ENCODE assay signal across 15 cellular contexts in genomic region chr13:24032674-24033073, GRCh38.
A peak's percentile ranks its signal among the peaks of the same experiment; 100 is the strongest.
DNase-seq lines count a peak whose midpoint lies in the region; ATAC-seq and TF ChIP-seq lines count a peak whose summit lies in the region.
"Had no signal": no experiment of that assay in that cellular context is flagged by ENCODE, and none has a peak within 500 bp of the region (broad histone marks: within the 10 kb centered on the region; RNA-seq: fewer than 3 reads in every experiment).

No MANE protein-coding gene starts in this region.

- H3K4me1 ChIP-seq in gastroesophageal sphincter (peaks cover 4 to 44% (median 22%) of the 10 kb centered on the region in 3 donors), muscle layer of duodenum (ENCODE audit: control insufficient read depth in 1 of 2, insufficient read depth in 2 of 2, low read length in 2 of 2) (peaks cover 10 to 18% of the 10 kb centered on the region in 2 donors), upper lobe of right lung (peaks cover 28% of the 10 kb centered on the region)

- TF ChIP-seq CTCF in gastroesophageal sphincter (IDR thresholded peaks at IDR 0.05), result no peak
- no peak for TF ChIP-seq CTCF in upper lobe of right lung (IDR thresholded peaks at IDR 0.05)

- H3K9me3 ChIP-seq in gastroesophageal sphincter (no peaks in the 10 kb centered on the region), muscle layer of duodenum (ENCODE audit: control insufficient read depth in 1 of 2, low read length in 2 of 2) (no peaks in the 10 kb centered on the region), upper lobe of right lung (no peaks in the 10 kb centered on the region)
- H3K9me3 ChIP-seq: thyroid gland had no signal

- H3K36me3 ChIP-seq in gastroesophageal sphincter, result no peaks in the 10 kb centered on the region
- H3K36me3 ChIP-seq in muscle layer of duodenum (ENCODE audit: control insufficient read depth in 1 of 2, insufficient read depth in 2 of 2, low read length in 2 of 2), result no peaks in the 10 kb centered on the region
- H3K36me3 ChIP-seq in upper lobe of right lung, result no peaks in the 10 kb centered on the region
- H3K36me3 ChIP-seq: thyroid gland had no signal

- DNase-seq in upper lobe of right lung (no peak), NCI-H1417 (lab: John Stamatoyannopoulos, UW) (no peak), anterior cingulate cortex (lab: John Stamatoyannopoulos, UW) (no peak), occipital lobe (lab: John Stamatoyannopoulos, UW) (no peak)
- DNase-seq: DND-41; naive B cell; NCI-H1930; stimulated activated CD4-positive, alpha-beta T cell treated with anti-CD3 and anti-CD28 coated beads, Interleukin-2, amount 100 ng/mL, for 24 hours; thyroid gland had no signal

- 25 to 28% methylated on average over 2 of the region's 2 CpGs for WGBS in gastroesophageal sphincter (ENCODE audit: low coverage in 1 of 2), 2 donors

- ATAC-seq in SK-N-SH treated with all-trans-retinoic acid at 6 μM for 48 hours (peak; percentile 36), gastroesophageal sphincter (no peak), upper lobe of right lung (no peak), GM21529 (IDR thresholded peaks at IDR 0.05; ENCODE audit: unreplicated experiment) (no peak)
- ATAC-seq: GM23338, Panc1 had no signal

- H3K27ac ChIP-seq in gastroesophageal sphincter (peak overlapping the region in 3 of 4 donors; percentile 12 to 63 (median 44)), muscle layer of duodenum (ENCODE audit: low read length) (peak overlapping the region; percentile 1), upper lobe of right lung (peak overlapping the region; percentile 74)

- no peak overlapping the region for H3K4me3 ChIP-seq in gastroesophageal sphincter
- no peak overlapping the region for H3K4me3 ChIP-seq in muscle layer of duodenum (ENCODE audit: low read depth in 1 of 2, low read length in 2 of 2)
- no peak overlapping the region for H3K4me3 ChIP-seq in upper lobe of right lung
- H3K4me3 ChIP-seq: GM23338, thyroid gland had no signal

- intact Hi-C loops in upper lobe of right lung (cut with DNase I), result no loop called here

- H3K27me3 ChIP-seq in gastroesophageal sphincter, result no peaks in the 10 kb centered on the region
- H3K27me3 ChIP-seq in muscle layer of duodenum (ENCODE audit: low read depth, low read length), result no peaks in the 10 kb centered on the region
- H3K27me3 ChIP-seq in upper lobe of right lung, result no peaks in the 10 kb centered on the region
- H3K27me3 ChIP-seq: thyroid gland had no signal

- no peak for TF ChIP-seq POLR2A in gastroesophageal sphincter (IDR thresholded peaks at IDR 0.05)

- no peak for TF ChIP-seq EP300 in gastroesophageal sphincter (IDR thresholded peaks at IDR 0.05)

TF ChIP-seq in SK-N-SH treated with all-trans-retinoic acid at 6 μM for 48 hours, 23 proteins besides CTCF, POLR2A, EP300 and RAD21:
- TF ChIP-seq OSR1 (CRISPR knock-in tag; IDR thresholded peaks at IDR 0.05) (no peak), TCF4 (CRISPR knock-in tag; IDR thresholded peaks at IDR 0.05; ENCODE audit: borderline replicate concordance) (no peak), PPARA (CRISPR knock-in tag; IDR thresholded peaks at IDR 0.05; ENCODE audit: borderline replicate concordance) (no peak), GLIS3 (CRISPR knock-in tag; IDR thresholded peaks at IDR 0.05) (no peak), CSRNP3 (CRISPR knock-in tag; IDR thresholded peaks at IDR 0.05) (no peak), TSHZ2 (CRISPR knock-in tag; IDR thresholded peaks at IDR 0.05) (no peak), BACH2 (CRISPR knock-in tag; IDR thresholded peaks at IDR 0.05; ENCODE audit: borderline replicate concordance) (no peak), ESRRG (CRISPR knock-in tag; IDR thresholded peaks at IDR 0.05) (no peak), ZFP3 (CRISPR knock-in tag; IDR thresholded peaks at IDR 0.05) (no peak), ZFP30 (CRISPR knock-in tag; IDR thresholded peaks at IDR 0.05) (no peak), RARB (CRISPR knock-in tag; IDR thresholded peaks at IDR 0.05) (no peak), CSDC2 (CRISPR knock-in tag; IDR thresholded peaks at IDR 0.05) (no peak), ZNF565 (CRISPR knock-in tag; conservative IDR thresholded peaks at IDR 0.05; ENCODE audit: low read depth) (no peak), CREB5 (CRISPR knock-in tag; IDR thresholded peaks at IDR 0.05; ENCODE audit: low read depth) (no peak), ZNF8 (CRISPR knock-in tag; IDR thresholded peaks at IDR 0.05) (no peak), POU6F1 (CRISPR knock-in tag; IDR thresholded peaks at IDR 0.05; ENCODE audit: borderline replicate concordance, low read depth) (no peak), PATZ1 (CRISPR knock-in tag; IDR thresholded peaks at IDR 0.05; ENCODE audit: borderline replicate concordance) (no peak), TOX (CRISPR knock-in tag; IDR thresholded peaks at IDR 0.05; ENCODE audit: borderline replicate concordance) (no peak)

Comparison
In these comparisons a context has a peak if more than half of its experiments do, and no peak if none do; other contexts are left out.
1. H3K27ac ChIP-seq: peak in every context shown above with its lines; median percentile 74 in upper lobe of right lung; 44 in gastroesophageal sphincter; 1 in muscle layer of duodenum.